ENCODE assay signal across 13 cellular contexts in genomic region chr4:89222171-89222570, GRCh38.
DNase-seq lines count a peak whose midpoint lies in the region; ATAC-seq, FAIRE-seq and TF ChIP-seq lines count a peak whose summit lies in the region.
"Had no signal": no experiment of that assay in that cellular context is flagged by ENCODE, and none has a peak within 500 bp of the region (broad histone marks: within the 10 kb centered on the region; RNA-seq: fewer than 3 reads in every experiment).

No MANE protein-coding gene starts in this region.

- peaks cover 1% of the 10 kb centered on the region for H3K36me3 Mint-ChIP-seq in central memory CD8-positive, alpha-beta T cell (ENCODE audit: insufficient read depth)
- H3K36me3 Mint-ChIP-seq: natural killer cell had no signal

- no peak for TF ChIP-seq RAD21 in Ishikawa (IDR thresholded peaks at IDR 0.05; ENCODE audit: low read depth)

- no peak overlapping the region for H3K27ac Mint-ChIP-seq in central memory CD8-positive, alpha-beta T cell (ENCODE audit: low read depth)
- H3K27ac Mint-ChIP-seq: natural killer cell had no signal

- DNase-seq in DMS53 treated with DMSO at 0.1 percent for 48 hours (lab: John Stamatoyannopoulos, UW; ENCODE audit: unreplicated experiment) (peak; percentile 14), NCI-H82 (lab: John Stamatoyannopoulos, UW) (no peak), right cardiac atrium (no peak), NCI-H187 treated with DMSO at 0.1 percent for 48 hours (lab: John Stamatoyannopoulos, UW) (no peak), GM12891 (ENCODE audit: insufficient read length, low spot score) (no peak)
- DNase-seq in central memory CD8-positive, alpha-beta T cell (ENCODE audit: low spot score in 2 of 2): no peak
- DNase-seq: natural killer cell, small intestine had no signal

- no peak for TF ChIP-seq EP300 in Ishikawa (IDR thresholded peaks at IDR 0.05; ENCODE audit: borderline replicate concordance)

- peak; percentile 64 for ATAC-seq in GM18868 (IDR thresholded peaks at IDR 0.05; ENCODE audit: unreplicated experiment)
- peak; percentile 49 for ATAC-seq in central memory CD8-positive, alpha-beta T cell (replicated peaks; ENCODE audit: extremely low read depth, poor library complexity, severe bottlenecking)
- ATAC-seq in right cardiac atrium: no peak
- ATAC-seq: Right ventricle myocardium inferior had no signal

- intact Hi-C loops in right cardiac atrium (cut with DNase I): no loop called here

- no peak overlapping the region for H3K4me3 ChIP-seq in right cardiac atrium (ENCODE audit: low read length)

- H3K4me1 Mint-ChIP-seq in central memory CD8-positive, alpha-beta T cell: no peaks in the 10 kb centered on the region

- no peak for FAIRE-seq in GM12891 (lab: Jason Lieb, UNC)
- FAIRE-seq: keratinocyte had no signal

- H3K27ac ChIP-seq in right cardiac atrium (ENCODE audit: low read length): no peak overlapping the region
- H3K27ac ChIP-seq: C4-2B had no signal

- TF ChIP-seq POLR2A in GM12891 (IDR thresholded peaks at IDR 0.05; ENCODE audit: low read depth, low read length): no peak

- H3K9me3 Mint-ChIP-seq in central memory CD8-positive, alpha-beta T cell: no peaks in the 10 kb centered on the region
- H3K9me3 Mint-ChIP-seq: natural killer cell had no signal

- H3K4me1 ChIP-seq in right cardiac atrium (ENCODE audit: control insufficient read depth, insufficient read depth, low read length): no peaks in the 10 kb centered on the region

- H3K27me3 Mint-ChIP-seq in central memory CD8-positive, alpha-beta T cell: peaks cover 15% of the 10 kb centered on the region

- H3K4me3 Mint-ChIP-seq in central memory CD8-positive, alpha-beta T cell: no peak overlapping the region
- H3K4me3 Mint-ChIP-seq: natural killer cell had no signal

- 52% methylated on average over 2 of the region's 2 CpGs for WGBS in right cardiac atrium

- no peaks in the 10 kb centered on the region for H3K27me3 ChIP-seq in right cardiac atrium (ENCODE audit: control insufficient read depth, insufficient read depth)

- H3K9me3 ChIP-seq in right cardiac atrium (ENCODE audit: control insufficient read depth, low read length): no peaks in the 10 kb centered on the region

TF ChIP-seq in Ishikawa, 13 proteins besides CTCF, POLR2A, EP300 and RAD21:
- TF ChIP-seq NFIC (IDR thresholded peaks at IDR 0.05) (no peak), USF1 (IDR thresholded peaks at IDR 0.05) (peak; percentile 33; the same call in 1 of the 2 replicates)
TF ChIP-seq in Ishikawa: peak in this region for 1.

TF ChIP-seq in GM12891, 5 proteins besides CTCF, POLR2A, EP300 and RAD21:
- TF ChIP-seq SPI1 (IDR thresholded peaks at IDR 0.05; ENCODE audit: low read depth, low read length) (no peak), PAX5 (IDR thresholded peaks at IDR 0.05; ENCODE audit: insufficient read depth, low read length, severe bottlenecking) (no peak), POLR2AphosphoS5 (IDR thresholded peaks at IDR 0.05; ENCODE audit: low read depth, low read length) (no peak), POU2F2 (IDR thresholded peaks at IDR 0.05; ENCODE audit: low read depth, low read length) (no peak), TAF1 (IDR thresholded peaks at IDR 0.05; ENCODE audit: low read depth, low read length) (no peak)

Comparison
In these comparisons a context has a peak if more than half of its experiments do, and no peak if none do; other contexts are left out.
1. ATAC-seq: peak in GM18868 (single experiment) and central memory CD8-positive, alpha-beta T cell (single experiment); none in right cardiac atrium (0 of 2).